21 cellular contexts compared by ENCODE assay signal in genomic region chr9:84493284-84493947, GRCh38.
DNase-seq lines count a peak whose midpoint lies in the region; ATAC-seq lines count a peak whose summit lies in the region.
"Had no signal": no experiment of that assay in that cellular context is flagged by ENCODE, and none has a peak within 500 bp of the region (broad histone marks: within the 10 kb centered on the region; RNA-seq: fewer than 3 reads in every experiment).

No MANE protein-coding gene starts in this region.

- no peaks in the 10 kb centered on the region for H3K9me3 ChIP-seq in SJCRH30 (replicated peaks)
- H3K9me3 ChIP-seq: Caco-2, left ventricle myocardium inferior, pancreas, testis had no signal

- no peak for ATAC-seq in GM19467 (IDR thresholded peaks at IDR 0.05; ENCODE audit: unreplicated experiment)
- ATAC-seq in GM18519 (IDR thresholded peaks at IDR 0.05; ENCODE audit: low FRiP score, unreplicated experiment): no peak
- ATAC-seq: Panc1, pancreas had no signal

- H3K27ac ChIP-seq in SJCRH30: no peak overlapping the region
- H3K27ac ChIP-seq: left ventricle myocardium inferior, pancreas, skin epidermis, testis had no signal

- H3K4me3 ChIP-seq in SJCRH30: no peak overlapping the region
- H3K4me3 ChIP-seq: left ventricle myocardium inferior, pancreas, skin epidermis, testis had no signal

- H3K27me3 ChIP-seq in SJCRH30: peaks cover 3% of the 10 kb centered on the region; the same call in 1 of the 2 replicates
- H3K27me3 ChIP-seq: pancreas, testis had no signal

- H3K36me3 ChIP-seq in SJCRH30: no peaks in the 10 kb centered on the region
- H3K36me3 ChIP-seq: left ventricle myocardium inferior, pancreas had no signal

- DNase-seq in ELF-1 (ENCODE audit: low read depth, low spot score): peak; percentile 6
- DNase-seq in MV-4-11 (lab: John Stamatoyannopoulos, UW): peak; percentile 21
- DNase-seq in SJCRH30: peak; percentile 5 to 12
- peak; percentile 48 for DNase-seq in left kidney (ENCODE audit: low read depth, low spot score)
- DNase-seq in NOMO-1 (lab: John Stamatoyannopoulos, UW; ENCODE audit: unreplicated experiment in 2 of 2): no peak
- DNase-seq: activated CD4-positive, alpha-beta T cell treated with anti-CD3 and anti-CD28 coated beads, Interleukin-2, amount 10 ng/mL, durations not matched to agents 24 days and 14 days; activated CD8-positive, alpha-beta memory T cell treated with anti-CD3 and anti-CD28 coated beads, Interleukin-2, amount 50 U/mL, for 4 hours; anterior cingulate cortex; Caco-2; foreskin melanocyte; HCEC 1CT; left ventricle myocardium inferior; NCI-H146; NCI-H526 treated with DMSO at 0.1 percent for 48 hours; pancreas; stimulated activated CD4-positive, alpha-beta T cell treated with anti-CD3 and anti-CD28 coated beads, Interleukin-4, amount 100 ng/mL, for 24 hours; testis had no signal

- H3K4me1 ChIP-seq in SJCRH30: no peaks in the 10 kb centered on the region
- H3K4me1 ChIP-seq: Caco-2, left ventricle myocardium inferior, pancreas, testis had no signal

Comparison
In these comparisons a context has a peak if more than half of its experiments do, and no peak if none do; other contexts are left out.
1. DNase-seq: peak in ELF-1 (single experiment), MV-4-11 (single experiment), SJCRH30 (2 of 2) and left kidney (single experiment); none in NOMO-1 (0 of 2).